18 cellular contexts compared by ENCODE assay signal in genomic region chr3:25178627-25179026, GRCh38.
"Had no signal": no experiment of that assay in that cellular context is flagged by ENCODE, and none has a peak within 500 bp of the region (broad histone marks: within the 10 kb centered on the region; RNA-seq: fewer than 3 reads in every experiment).

No MANE protein-coding gene starts in this region.

- H3K4me1 ChIP-seq: pancreas, spleen, tibial nerve, upper lobe of left lung had no signal

- H3K27me3 ChIP-seq: neutrophil, pancreas, sigmoid colon, spleen, tibial nerve, upper lobe of left lung had no signal

- DNase-seq: cerebellar nuclear complex; cortex of kidney; kidney; mesenchymal stem cell; naive B cell; pancreas; retina; sigmoid colon; spleen; stimulated activated CD4-positive, alpha-beta T cell treated with anti-CD3 and anti-CD28 coated beads, Interleukin-4, amount 100 ng/mL, for 4 hours; stimulated activated naive B cell treated with anti-CD40 and anti-IgM and Interleukin-4, amounts not matched to agents 10 μg/mL and 1 μg/mL and 100 μg/mL, for 72 hours; upper lobe of left lung had no signal

- ATAC-seq: mucosa of descending colon; natural killer cell treated with Interleukin-12 subunit alpha and Interleukin-12 subunit beta and Interleukin-15 and Interleukin-18, amount 100 ng/mL, for 72 hours; pancreas; stimulated activated naive B cell treated with anti-CD40 and anti-IgM and Interleukin-4, amounts not matched to agents 10 μg/mL and 1 μg/mL and 100 μg/mL, for 72 hours had no signal

- H3K27ac ChIP-seq: neutrophil, pancreas, sigmoid colon, skin epidermis, spleen, thoracic aorta, tibial nerve, upper lobe of left lung had no signal

- H3K9me3 ChIP-seq: mucosa of descending colon, neutrophil, pancreas, sigmoid colon, spleen, thoracic aorta, tibial nerve, upper lobe of left lung had no signal

- H3K36me3 ChIP-seq: neutrophil, pancreas, sigmoid colon, spleen, thoracic aorta, tibial nerve, upper lobe of left lung had no signal

- H3K4me3 ChIP-seq: mucosa of descending colon, pancreas, sigmoid colon, skin epidermis, spleen, thoracic aorta, tibial nerve, upper lobe of left lung had no signal
